28 cellular contexts compared by ENCODE assay signal in genomic region chr5:164054461-164054860, GRCh38.
"Had no signal": no experiment of that assay in that cellular context is flagged by ENCODE, and none has a peak within 500 bp of the region (broad histone marks: within the 10 kb centered on the region; RNA-seq: fewer than 3 reads in every experiment).

No MANE protein-coding gene starts in this region.

- DNase-seq: hippocampal formation; immature natural killer cell; kidney; left colon; left lung; lower lobe of right lung; mammary epithelial cell; mesenchymal stem cell; naive thymus-derived CD8-positive, alpha-beta T cell; nucleus accumbens; right lobe of liver; stimulated activated CD4-positive, alpha-beta T cell treated with anti-CD3 and anti-CD28 coated beads, Interleukin-1b, Interleukin-23, amount 100 ng/mL, for 48 hours; stimulated activated CD4-positive, alpha-beta T cell treated with anti-CD3 and anti-CD28 coated beads, Interleukin-2, amount 100 ng/mL, for 48 hours; stimulated activated CD4-positive, alpha-beta T cell treated with anti-CD3 and anti-CD28 coated beads, Interleukin-4, amount 100 ng/mL, for 4 hours; stimulated activated CD8-positive, alpha-beta memory T cell treated with anti-CD3 and anti-CD28 coated beads, Interleukin-4, amount 100 ng/mL, for 48 hours; stimulated activated naive CD4-positive, alpha-beta T cell treated with Interleukin-2 at 50 U/mL for 16 hours; stimulated activated naive CD8-positive, alpha-beta T cell treated with anti-CD3 and anti-CD28 coated beads, Interleukin-15, amount 100 ng/mL, for 72 hours; substantia nigra; uterus had no signal

- H3K27ac Mint-ChIP-seq: immature natural killer cell; naive thymus-derived CD8-positive, alpha-beta T cell; nephron; progenitor cell of endocrine pancreas; stimulated activated memory B cell treated with anti-CD40 and anti-IgM and Interleukin-4, amounts not matched to agents 10 μg/mL and 1 μg/mL and 100 μg/mL, for 72 hours; stimulated activated naive CD8-positive, alpha-beta T cell treated with anti-CD3 and anti-CD28 coated beads, Interleukin-15, amount 100 ng/mL, for 72 hours; type B pancreatic cell had no signal

- H3K4me3 Mint-ChIP-seq: immature natural killer cell; naive thymus-derived CD8-positive, alpha-beta T cell; nephron; neural crest cell; stimulated activated memory B cell treated with anti-CD40 and anti-IgM and Interleukin-4, amounts not matched to agents 10 μg/mL and 1 μg/mL and 100 μg/mL, for 72 hours; stimulated activated naive CD8-positive, alpha-beta T cell treated with anti-CD3 and anti-CD28 coated beads, Interleukin-15, amount 100 ng/mL, for 72 hours; type B pancreatic cell had no signal

- H3K36me3 Mint-ChIP-seq: immature natural killer cell; naive thymus-derived CD8-positive, alpha-beta T cell; stimulated activated memory B cell treated with anti-CD40 and anti-IgM and Interleukin-4, amounts not matched to agents 10 μg/mL and 1 μg/mL and 100 μg/mL, for 72 hours; type B pancreatic cell had no signal

- H3K9me3 Mint-ChIP-seq: nephron, type B pancreatic cell had no signal

- H3K27me3 ChIP-seq: left lung, right atrium auricular region, right lobe of liver, tibial nerve, uterus had no signal

- H3K79me2 ChIP-seq: parathyroid adenoma had no signal

- H3K4me1 Mint-ChIP-seq: immature natural killer cell; naive thymus-derived CD8-positive, alpha-beta T cell; nephron; neural crest cell; stimulated activated memory B cell treated with anti-CD40 and anti-IgM and Interleukin-4, amounts not matched to agents 10 μg/mL and 1 μg/mL and 100 μg/mL, for 72 hours; stimulated activated naive CD8-positive, alpha-beta T cell treated with anti-CD3 and anti-CD28 coated beads, Interleukin-15, amount 100 ng/mL, for 72 hours had no signal

- ATAC-seq: left colon; left lung; lower lobe of right lung; naive thymus-derived CD8-positive, alpha-beta T cell; right lobe of liver; stimulated activated memory B cell treated with anti-CD40 and anti-IgM and Interleukin-4, amounts not matched to agents 10 μg/mL and 1 μg/mL and 100 μg/mL, for 72 hours; stimulated activated naive CD8-positive, alpha-beta T cell treated with anti-CD3 and anti-CD28 coated beads, Interleukin-15, amount 100 ng/mL, for 72 hours had no signal

- H3K36me3 ChIP-seq: left lung, lower lobe of right lung, right atrium auricular region, right lobe of liver, tibial nerve, uterus had no signal

- H3K4me1 ChIP-seq: left lung, lower lobe of right lung, parathyroid adenoma, right atrium auricular region, right lobe of liver, tibial nerve, uterus had no signal

- H3K4me3 ChIP-seq: left lung, lower lobe of right lung, right atrium auricular region, right lobe of liver, smooth muscle cell, tibial nerve, uterus had no signal

- H3K9me3 ChIP-seq: left lung, lower lobe of right lung, right atrium auricular region, right lobe of liver, tibial nerve, uterus had no signal

- H3K27ac ChIP-seq: left lung, lower lobe of right lung, parathyroid adenoma, right atrium auricular region, right lobe of liver, tibial nerve, uterus had no signal

- H2AFZ ChIP-seq: parathyroid adenoma had no signal

- H3K27me3 Mint-ChIP-seq: naive thymus-derived CD8-positive, alpha-beta T cell; progenitor cell of endocrine pancreas; stimulated activated memory B cell treated with anti-CD40 and anti-IgM and Interleukin-4, amounts not matched to agents 10 μg/mL and 1 μg/mL and 100 μg/mL, for 72 hours; stimulated activated naive CD8-positive, alpha-beta T cell treated with anti-CD3 and anti-CD28 coated beads, Interleukin-15, amount 100 ng/mL, for 72 hours; type B pancreatic cell had no signal

- H3K4me2 ChIP-seq: smooth muscle cell had no signal

- H3K9ac ChIP-seq: parathyroid adenoma had no signal
